In the genomic region with DNA sequence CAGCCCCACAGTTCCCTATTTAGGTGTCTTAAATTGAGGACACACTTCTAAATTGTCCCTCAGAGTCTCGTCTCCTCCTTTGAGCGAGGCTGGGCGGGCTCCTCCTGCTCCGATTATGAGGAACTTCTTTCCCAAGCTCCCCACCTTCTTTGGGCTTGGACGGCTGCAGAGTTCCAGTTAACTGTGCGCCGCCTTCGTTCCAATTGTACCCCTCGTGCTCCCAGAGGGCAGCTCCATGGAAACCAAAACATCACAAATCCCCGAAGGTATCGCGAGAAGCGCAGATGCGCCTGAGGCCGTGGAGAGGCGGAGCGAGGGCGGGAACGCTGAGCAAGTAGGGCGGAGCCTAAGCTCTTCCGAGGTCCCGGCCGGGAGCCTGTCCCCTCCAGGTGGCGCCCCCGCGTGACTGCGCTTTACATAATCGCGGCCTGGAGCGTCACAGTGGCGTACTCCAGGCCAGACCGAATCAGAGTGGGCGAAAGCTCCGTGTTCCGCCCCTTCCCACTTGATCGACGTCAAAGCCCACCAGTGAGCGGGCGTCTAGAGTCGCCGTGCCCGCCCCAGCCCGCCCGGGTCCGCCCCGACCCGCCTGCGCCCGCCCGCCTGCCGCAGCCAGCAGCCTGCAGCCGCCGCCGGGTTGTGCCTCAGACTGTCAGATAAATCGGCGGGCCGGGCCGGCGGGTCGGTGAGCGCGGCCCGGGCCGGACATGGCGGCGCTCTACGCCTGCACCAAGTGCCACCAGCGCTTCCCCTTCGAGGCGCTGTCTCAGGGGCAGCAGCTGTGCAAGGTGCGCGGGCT, we compare ENCODE assay signal across 8 cellular contexts. TPM values are rescaled to one million over a fixed set of nuclear protein-coding genes. Genes with fewer than 3 reads are reported as not detected.
DNase-seq lines count a peak whose midpoint lies in the region; ATAC-seq and TF ChIP-seq lines count a peak whose summit lies in the region.

A gene (plus strand): TSS at position 588 of the 799 bp plus-strand sequence. CDS start 120 bp downstream, at position 708.

- POLR2A ChIA-PET in activated CD4-positive, alpha-beta T cell treated with anti-CD3 and anti-CD28 coated beads, Interleukin-2, amount 10 ng/mL, durations not matched to agents 7 days and 5 days (lab: Charles Lee): interaction anchor here (0.6 to 1.3 kb wide), 4 partner anchors 32 to 54 kb away, joined by 3 to 4 read pairs (median 4); a partner anchor contains a TSS

- H3K27ac Mint-ChIP-seq in CD14-positive monocyte: peak within 1 kb of the TSS; percentile 93 to 98 (median 96)
- H3K27ac Mint-ChIP-seq in activated CD4-positive, alpha-beta T cell treated with anti-CD3 and anti-CD28 coated beads, Interleukin-2, amount 10 ng/mL, durations not matched to agents 7 days and 5 days: peak within 1 kb of the TSS; percentile 95

- H3K27me3 Mint-ChIP-seq in CD14-positive monocyte (ENCODE audit: low read depth in 3 of 3): peaks cover 0 to 2% (median 2%) of the 10 kb centered on the region in 3 donors
- H3K27me3 Mint-ChIP-seq in activated CD4-positive, alpha-beta T cell treated with anti-CD3 and anti-CD28 coated beads, Interleukin-2, amount 10 ng/mL, durations not matched to agents 7 days and 5 days: peaks cover 3% of the 10 kb centered on the region

- DNase-seq in CD14-positive monocyte (ENCODE audit: low spot score) (peak; percentile 99), NCI-H69 (lab: John Stamatoyannopoulos, UW) (peak; percentile 98), cortex of kidney (lab: John Stamatoyannopoulos, UW) (peak; percentile 94), left kidney (ENCODE audit: low read depth, low spot score) (peak; percentile 100)
- peak; percentile 99 for DNase-seq in activated CD4-positive, alpha-beta T cell treated with anti-CD3 and anti-CD28 coated beads, Interleukin-2, amount 10 ng/mL, durations not matched to agents 7 days and 5 days
- DNase-seq in stimulated activated CD4-positive, alpha-beta T cell treated with anti-CD3 and anti-CD28 coated beads, Interleukin-2, amount 100 ng/mL, for 24 hours: peak; percentile 99 to 100

- ATAC-seq in GM19351 (IDR thresholded peaks at IDR 0.05; ENCODE audit: unreplicated experiment) (peak; percentile 95), HG03521 (IDR thresholded peaks at IDR 0.05; ENCODE audit: unreplicated experiment) (peak; percentile 93)

- peak; percentile 29 for TF ChIP-seq CTCF in CD14-positive monocyte (IDR thresholded peaks at IDR 0.05)

- CTCF ChIA-PET in activated CD4-positive, alpha-beta T cell treated with anti-CD3 and anti-CD28 coated beads, Interleukin-2, amount 10 ng/mL, durations not matched to agents 7 days and 5 days (lab: Charles Lee): interaction anchor here (0.6 to 1.8 kb wide), 34 partner anchors 8 to 754 kb away, joined by 3 to 13 read pairs (median 3); a partner anchor contains a TSS

- peak within 1 kb of the TSS; percentile 87 to 91 for H3K4me3 Mint-ChIP-seq in CD14-positive monocyte
- H3K4me3 Mint-ChIP-seq in activated CD4-positive, alpha-beta T cell treated with anti-CD3 and anti-CD28 coated beads, Interleukin-2, amount 10 ng/mL, durations not matched to agents 7 days and 5 days: peak within 1 kb of the TSS; percentile 82

- peaks cover 19% of the 10 kb centered on the region for H3K4me1 Mint-ChIP-seq in CD14-positive monocyte
- H3K4me1 Mint-ChIP-seq in activated CD4-positive, alpha-beta T cell treated with anti-CD3 and anti-CD28 coated beads, Interleukin-2, amount 10 ng/mL, durations not matched to agents 7 days and 5 days: peaks cover 23% of the 10 kb centered on the region

- intact Hi-C loops in CD14-positive monocyte (cut with micrococcal nuclease): loop anchor here (5.0 kb wide), 2 partner anchors 47 to 58 kb away; a partner anchor contains a TSS

- H3K9me3 Mint-ChIP-seq in CD14-positive monocyte: peaks cover 0 to 3% (median 0%) of the 10 kb centered on the region in 7 donors
- no peaks in the 10 kb centered on the region for H3K9me3 Mint-ChIP-seq in activated CD4-positive, alpha-beta T cell treated with anti-CD3 and anti-CD28 coated beads, Interleukin-2, amount 10 ng/mL, durations not matched to agents 7 days and 5 days

- H3K36me3 Mint-ChIP-seq in CD14-positive monocyte: peaks cover 23 to 25% of the 10 kb centered on the region in 2 donors
- peaks cover 8% of the 10 kb centered on the region for H3K36me3 Mint-ChIP-seq in activated CD4-positive, alpha-beta T cell treated with anti-CD3 and anti-CD28 coated beads, Interleukin-2, amount 10 ng/mL, durations not matched to agents 7 days and 5 days (ENCODE audit: low read depth)

RNA-seq across cellular contexts. Expression of the gene that starts here (rescaled TPM):
- 10 to 100 TPM in 1 of 2 donors, 1 to 10 TPM in 1; 9.1 to 10.3 TPM for polyA plus RNA-seq in CD14-positive monocyte
- total RNA-seq in activated CD4-positive, alpha-beta T cell treated with anti-CD3 and anti-CD28 coated beads, Interleukin-2, amount 10 ng/mL, durations not matched to agents 7 days and 5 days: 10 to 100 TPM; 16.8 to 18.9 TPM

Comparison
In these comparisons a context has a peak if more than half of its experiments do, and no peak if none do; other contexts are left out.
1. Peak in every context shown above with its lines: DNase-seq and ATAC-seq.